14 cellular contexts compared by ENCODE assay signal in genomic region chr16:21563676-21564075, GRCh38. TPM values are rescaled to one million over a fixed set of nuclear protein-coding genes. Genes with fewer than 3 reads are reported as not detected.
DNase-seq lines count a peak whose midpoint lies in the region; ATAC-seq and TF ChIP-seq lines count a peak whose summit lies in the region.
"Had no signal": no experiment of that assay in that cellular context is flagged by ENCODE, and none has a peak within 500 bp of the region (broad histone marks: within the 10 kb centered on the region; RNA-seq: fewer than 3 reads in every experiment).

No MANE protein-coding gene starts in this region.

- TF ChIP-seq EP300 in sigmoid colon (IDR thresholded peaks at IDR 0.05) = no peak

- 93 to 94% methylated on average over 2 of the region's 2 CpGs for whole genome bisulfite sequencing in sigmoid colon, 2 donors

- DNase-seq in Right ventricle myocardium inferior (ENCODE audit: missing footprints) (peak; percentile 27), left ventricle myocardium inferior (no peak), mesenteric fat pad (ENCODE audit: low spot score) (peak; percentile 65), sigmoid colon (peak; percentile 51), NCI-H82 (lab: John Stamatoyannopoulos, UW) (no peak), AML-193 (lab: John Stamatoyannopoulos, UW) (no peak)
- DNase-seq: ACHN; CD4-positive, alpha-beta T cell; GM23248 had no signal

- TF ChIP-seq CTCF in left ventricle myocardium inferior (IDR thresholded peaks at IDR 0.05; ENCODE audit: borderline replicate concordance) (no peak), sigmoid colon (IDR thresholded peaks at IDR 0.05) (no peak)

- no peak for ATAC-seq in Right ventricle myocardium inferior
- ATAC-seq in HG03280 (IDR thresholded peaks at IDR 0.05; ENCODE audit: unreplicated experiment) = no peak

- H3K36me3 ChIP-seq in left ventricle myocardium inferior = no peaks in the 10 kb centered on the region
- no peaks in the 10 kb centered on the region for H3K36me3 ChIP-seq in sigmoid colon
- H3K36me3 ChIP-seq: HAP-1 had no signal

- H3K9me3 ChIP-seq in left ventricle myocardium inferior (replicated peaks) = no peaks in the 10 kb centered on the region
- no peaks in the 10 kb centered on the region for H3K9me3 ChIP-seq in sigmoid colon
- H3K9me3 ChIP-seq: HAP-1 had no signal

- H3K27ac ChIP-seq in left ventricle myocardium inferior (replicated peaks) = no peak overlapping the region
- no peak overlapping the region for H3K27ac ChIP-seq in sigmoid colon
- H3K27ac ChIP-seq: C4-2B, GM23248, HL-60 had no signal

- TF ChIP-seq POLR2A in sigmoid colon (IDR thresholded peaks at IDR 0.05) = no peak

- H3K27me3 ChIP-seq in left ventricle myocardium inferior (ENCODE audit: low read depth) = no peaks in the 10 kb centered on the region
- H3K27me3 ChIP-seq in sigmoid colon = no peaks in the 10 kb centered on the region

- intact Hi-C loops in Right ventricle myocardium inferior (cut with DNase I) (no loop called here), left ventricle myocardium inferior (cut with micrococcal nuclease) (no loop called here), sigmoid colon (cut with DNase I) (no loop called here)

- H3K4me1 ChIP-seq in left ventricle myocardium inferior = peaks cover 5% of the 10 kb centered on the region
- peaks cover 0 to 8% (median 0%) of the 10 kb centered on the region in 4 donors for H3K4me1 ChIP-seq in sigmoid colon
- H3K4me1 ChIP-seq: Caco-2, HAP-1 had no signal

- H3K4me3 ChIP-seq in left ventricle myocardium inferior = no peak overlapping the region
- H3K4me3 ChIP-seq in sigmoid colon = no peak overlapping the region
- H3K4me3 ChIP-seq: GM23248, HAP-1 had no signal

RNA-seq across cellular contexts. Expression of gene METTL9, which starts 35.7 kb away (rescaled TPM):
- total RNA-seq in Right ventricle myocardium inferior (43.7 TPM), left ventricle myocardium inferior (47.8 TPM), mesenteric fat pad (89.3 TPM), sigmoid colon (100 to 1,000 TPM; 108 to 155 (median 122) TPM)
- 10 to 100 TPM; 56.0 to 84.7 (median 82.8) TPM for polyA plus RNA-seq in sigmoid colon

Comparison
In these comparisons a context has a peak if more than half of its experiments do, and no peak if none do; other contexts are left out.
1. DNase-seq: peak in Right ventricle myocardium inferior (single experiment), mesenteric fat pad (single experiment) and sigmoid colon (single experiment); none in left ventricle myocardium inferior (single experiment), NCI-H82 (single experiment) and AML-193 (0 of 2).